Comparison of ENCODE assay signal across 7 cellular contexts in genomic region chr14:105491366-105492006, GRCh38. TPM values are rescaled to one million over a fixed set of nuclear protein-coding genes. Genes with fewer than 3 reads are reported as not detected.
DNase-seq lines count a peak whose midpoint lies in the region; ATAC-seq, FAIRE-seq and TF ChIP-seq lines count a peak whose summit lies in the region.

No MANE protein-coding gene starts in this region.

- H3K27me3 ChIP-seq in SU-DHL-6 (ENCODE audit: low read length): no peaks in the 10 kb centered on the region
- no peaks in the 10 kb centered on the region for H3K27me3 ChIP-seq in right atrium auricular region

- H3K9me3 ChIP-seq in SU-DHL-6 (ENCODE audit: insufficient read depth, low read length) (no peaks in the 10 kb centered on the region), right atrium auricular region (no peaks in the 10 kb centered on the region)

- peak overlapping the region; percentile 49 for H2AFZ ChIP-seq in SU-DHL-6 (ENCODE audit: low read depth, low read length, severe bottlenecking)

- H3F3A ChIP-seq in SU-DHL-6 (ENCODE audit: insufficient read depth): peaks cover 5% of the 10 kb centered on the region; the same call in 1 of the 2 replicates

- H3K36me3 ChIP-seq in SU-DHL-6 (ENCODE audit: low read length) (no peaks in the 10 kb centered on the region), right atrium auricular region (no peaks in the 10 kb centered on the region)

- peaks cover 0 to 50% of the 10 kb centered on the region in 2 donors for H3K4me1 ChIP-seq in right atrium auricular region

- H3K9me3 Mint-ChIP-seq in activated naive CD8-positive, alpha-beta T cell treated with anti-CD3 and anti-CD28 coated beads, Interleukin-2, amount 50 U/mL, for 24 hours: no peaks in the 10 kb centered on the region

- DNase-seq in GM18507 (ENCODE audit: extremely low spot score, insufficient read length, low read depth): peak; percentile 85
- peak; percentile 78 for DNase-seq in KBM-7
- DNase-seq in activated naive CD8-positive, alpha-beta T cell treated with anti-CD3 and anti-CD28 coated beads, Interleukin-2, amount 50 U/mL, for 24 hours: peak; percentile 94
- peak; percentile 75 for DNase-seq in right atrium auricular region (ENCODE audit: low spot score)
- no peak for DNase-seq in skeletal muscle cell (ENCODE audit: low read depth)
- DNase-seq in NCI-H2029 treated with DMSO at 0.1 percent for 48 hours (lab: John Stamatoyannopoulos, UW): no peak

- no peaks in the 10 kb centered on the region for H3K9me2 ChIP-seq in SU-DHL-6 (replicated peaks; ENCODE audit: insufficient read depth, low read length)

- H3K27me3 Mint-ChIP-seq in activated naive CD8-positive, alpha-beta T cell treated with anti-CD3 and anti-CD28 coated beads, Interleukin-2, amount 50 U/mL, for 24 hours: no peaks in the 10 kb centered on the region

- H3K27ac Mint-ChIP-seq in activated naive CD8-positive, alpha-beta T cell treated with anti-CD3 and anti-CD28 coated beads, Interleukin-2, amount 50 U/mL, for 24 hours: peak overlapping the region; percentile 87

- TF ChIP-seq CTCF in SU-DHL-6 (IDR thresholded peaks at IDR 0.05; ENCODE audit: insufficient read depth, low read length, poor library complexity, severe bottlenecking) (no peak), right atrium auricular region (IDR thresholded peaks at IDR 0.05) (no peak)

- peaks cover 32% of the 10 kb centered on the region for H3K4me1 Mint-ChIP-seq in activated naive CD8-positive, alpha-beta T cell treated with anti-CD3 and anti-CD28 coated beads, Interleukin-2, amount 50 U/mL, for 24 hours

- peaks cover 4% of the 10 kb centered on the region for H3K36me3 Mint-ChIP-seq in activated naive CD8-positive, alpha-beta T cell treated with anti-CD3 and anti-CD28 coated beads, Interleukin-2, amount 50 U/mL, for 24 hours (ENCODE audit: low read depth)

- ATAC-seq in activated naive CD8-positive, alpha-beta T cell treated with anti-CD3 and anti-CD28 coated beads, Interleukin-2, amount 50 U/mL, for 24 hours: peak; percentile 3

- H3K4me2 ChIP-seq in SU-DHL-6 (ENCODE audit: low read depth, low read length, poor library complexity, severe bottlenecking): peak overlapping the region; percentile 55

- H3K4me3 Mint-ChIP-seq in activated naive CD8-positive, alpha-beta T cell treated with anti-CD3 and anti-CD28 coated beads, Interleukin-2, amount 50 U/mL, for 24 hours: peak overlapping the region; percentile 82

- in situ Hi-C loops in KBM-7 (cut with MboI; ENCODE audit: low pct_unique_long_range_greater_than_20kb, low sequenced_read_pairs): no loop called here

- H4K20me1 ChIP-seq in SU-DHL-6 (ENCODE audit: low read depth, low read length): no peaks in the 10 kb centered on the region

- H3K4me3 ChIP-seq in SU-DHL-6 (ENCODE audit: insufficient read depth, low read length, poor library complexity, severe bottlenecking) (peak overlapping the region; percentile 77), right atrium auricular region (peak overlapping the region; percentile 59 to 74), skeletal muscle cell (ENCODE audit: low read depth, low read length) (peak overlapping the region; percentile 57)

- H3K9ac ChIP-seq in SU-DHL-6 (ENCODE audit: low read length): peak overlapping the region; percentile 83

- no peak for FAIRE-seq in GM18507 (lab: Jason Lieb, UNC)

- peak overlapping the region; percentile 73 for H3K27ac ChIP-seq in SU-DHL-6 (ENCODE audit: low read depth, low read length)
- H3K27ac ChIP-seq in right atrium auricular region: peak overlapping the region; percentile 78 to 98

- H3K79me2 ChIP-seq in SU-DHL-6 (ENCODE audit: insufficient read depth, low read length): no peaks in the 10 kb centered on the region

RNA-seq across cellular contexts. Expression of gene TEDC1, which starts 0.4 kb away (rescaled TPM):
- 1 to 10 TPM; 3.5 to 3.9 TPM for total RNA-seq in right atrium auricular region

RNA-seq across cellular contexts. Expression of gene CRIP1, which starts 4.8 kb away (rescaled TPM):
- 10 to 100 TPM; 42.9 to 79.2 TPM for total RNA-seq in right atrium auricular region

RNA-seq across cellular contexts. Expression of gene CRIP2, which starts 16.9 kb away (rescaled TPM):
- 1,000 to 10,000 TPM in 1 of 2 donors, 100 to 1,000 TPM in 1; 831 to 1,272 TPM for total RNA-seq in right atrium auricular region

RNA-seq across cellular contexts. Expression of gene TMEM121, which starts 34.9 kb away (rescaled TPM):
- 1 to 10 TPM; 3.4 to 5.8 TPM for total RNA-seq in right atrium auricular region

Comparison
In these comparisons a context has a peak if more than half of its experiments do, and no peak if none do; other contexts are left out.
1. DNase-seq: peak in GM18507 (single experiment), KBM-7 (single experiment), activated naive CD8-positive, alpha-beta T cell treated with anti-CD3 and anti-CD28 coated beads, Interleukin-2, amount 50 U/mL, for 24 hours (single experiment) and right atrium auricular region (single experiment); none in skeletal muscle cell (single experiment) and NCI-H2029 treated with DMSO at 0.1 percent for 48 hours (single experiment).
2. Peak in every context shown above with its lines, with median percentiles within 50 percentile points of each other: H3K4me3 ChIP-seq.